2 cellular contexts compared by ENCODE assay signal in genomic region chr1:95094923-95095322, GRCh38.
TF ChIP-seq lines count a peak whose summit lies in the region.

No MANE protein-coding gene starts in this region.

TF ChIP-seq in HepG2, 621 proteins besides CTCF, POLR2A, EP300 and RAD21:
- TF ChIP-seq HNRNPUL1 (IDR thresholded peaks at IDR 0.05; ENCODE audit: low read depth, low read length) = no peak
- TF ChIP-seq CC2D1A (CRISPR knock-in tag; IDR thresholded peaks at IDR 0.05) = no peak
- TF ChIP-seq FOXP1 (IDR thresholded peaks at IDR 0.05) = no peak
- TF ChIP-seq FOXP1 (CRISPR knock-in tag; IDR thresholded peaks at IDR 0.05) = no peak
- TF ChIP-seq, protein P1, sequence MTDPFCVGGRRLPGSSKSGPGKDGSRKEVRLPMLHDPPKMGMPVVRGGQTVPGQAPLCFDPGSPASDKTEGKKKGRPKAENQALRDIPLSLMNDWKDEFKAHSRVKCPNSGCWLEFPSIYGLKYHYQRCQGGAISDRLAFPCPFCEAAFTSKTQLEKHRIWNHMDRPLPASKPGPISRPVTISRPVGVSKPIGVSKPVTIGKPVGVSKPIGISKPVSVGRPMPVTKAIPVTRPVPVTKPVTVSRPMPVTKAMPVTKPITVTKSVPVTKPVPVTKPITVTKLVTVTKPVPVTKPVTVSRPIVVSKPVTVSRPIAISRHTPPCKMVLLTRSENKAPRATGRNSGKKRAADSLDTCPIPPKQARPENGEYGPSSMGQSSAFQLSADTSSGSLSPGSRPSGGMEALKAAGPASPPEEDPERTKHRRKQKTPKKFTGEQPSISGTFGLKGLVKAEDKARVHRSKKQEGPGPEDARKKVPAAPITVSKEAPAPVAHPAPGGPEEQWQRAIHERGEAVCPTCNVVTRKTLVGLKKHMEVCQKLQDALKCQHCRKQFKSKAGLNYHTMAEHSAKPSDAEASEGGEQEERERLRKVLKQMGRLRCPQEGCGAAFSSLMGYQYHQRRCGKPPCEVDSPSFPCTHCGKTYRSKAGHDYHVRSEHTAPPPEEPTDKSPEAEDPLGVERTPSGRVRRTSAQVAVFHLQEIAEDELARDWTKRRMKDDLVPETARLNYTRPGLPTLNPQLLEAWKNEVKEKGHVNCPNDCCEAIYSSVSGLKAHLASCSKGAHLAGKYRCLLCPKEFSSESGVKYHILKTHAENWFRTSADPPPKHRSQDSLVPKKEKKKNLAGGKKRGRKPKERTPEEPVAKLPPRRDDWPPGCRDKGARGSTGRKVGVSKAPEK (CRISPR knock-in tag; IDR thresholded peaks at IDR 0.05; ENCODE audit: borderline replicate concordance) = no peak
- TF ChIP-seq, protein P2, sequence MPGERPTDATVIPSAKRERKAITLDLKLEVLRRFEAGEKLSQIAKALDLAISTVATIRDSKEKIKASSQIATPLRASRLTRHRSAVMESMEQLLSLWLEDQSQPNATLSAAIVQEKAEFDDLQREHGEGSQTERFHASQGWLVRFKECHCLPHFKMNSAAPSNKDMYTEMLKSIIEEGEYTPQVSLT (CRISPR knock-in tag; IDR thresholded peaks at IDR 0.05; ENCODE audit: borderline replicate concordance, low read depth) = no peak

TF ChIP-seq in K562, 482 proteins besides CTCF, POLR2A, EP300 and RAD21 (continues in another document):
- TF ChIP-seq CBFA2T3 (IDR thresholded peaks at IDR 0.05) (peak; percentile 65), HNRNPH1 (optimal IDR thresholded peaks at IDR 0.05; ENCODE audit: low read depth, low read length) (no peak), PML (IDR thresholded peaks at IDR 0.05; ENCODE audit: low read length) (no peak), CHD2 (IDR thresholded peaks at IDR 0.05; ENCODE audit: low read depth, low read length) (no peak), PHF21A (IDR thresholded peaks at IDR 0.05; ENCODE audit: borderline replicate concordance, low read depth) (no peak), ZNF766 (CRISPR knock-in tag; conservative IDR thresholded peaks at IDR 0.05) (no peak), ZBTB5 (IDR thresholded peaks at IDR 0.05) (no peak), ZNF436 (CRISPR knock-in tag; IDR thresholded peaks at IDR 0.05) (no peak), NFIC (IDR thresholded peaks at IDR 0.05) (no peak), MTF1 (CRISPR knock-in tag; IDR thresholded peaks at IDR 0.05; ENCODE audit: borderline replicate concordance) (no peak), SUPT5H (IDR thresholded peaks at IDR 0.05) (no peak), ELF2 (CRISPR knock-in tag; IDR thresholded peaks at IDR 0.05) (no peak), SIRT6 (IDR thresholded peaks at IDR 0.05; ENCODE audit: low read depth, low read length) (no peak), STAT5A (IDR thresholded peaks at IDR 0.05; ENCODE audit: borderline replicate concordance, low read length) (no peak), U2AF1 (optimal IDR thresholded peaks at IDR 0.05; ENCODE audit: low read depth, low read length) (no peak), SMAD3 (CRISPR knock-in tag; conservative IDR thresholded peaks at IDR 0.05) (no peak), ELF4 (CRISPR knock-in tag; IDR thresholded peaks at IDR 0.05) (no peak), ZBED1 (IDR thresholded peaks at IDR 0.05) (no peak), GATA2 (CRISPR knock-in tag; IDR thresholded peaks at IDR 0.05) (no peak), FOXK1 (CRISPR knock-in tag; IDR thresholded peaks at IDR 0.05; ENCODE audit: borderline replicate concordance) (no peak), ZBTB1 (CRISPR knock-in tag; IDR thresholded peaks at IDR 0.05; ENCODE audit: borderline replicate concordance, low read depth) (no peak), SMARCA4 (IDR thresholded peaks at IDR 0.05) (peak; percentile 59; the same call in 1 of the 2 replicates), ZNF140 (CRISPR knock-in tag; IDR thresholded peaks at IDR 0.05) (no peak), ZNF445 (CRISPR knock-in tag; IDR thresholded peaks at IDR 0.05; ENCODE audit: low read depth) (no peak), GTF2B (IDR thresholded peaks at IDR 0.05; ENCODE audit: extremely low read depth, insufficient read length) (no peak), GTF2A2 (tag; IDR thresholded peaks at IDR 0.05) (no peak), CTBP1 (IDR thresholded peaks at IDR 0.05; ENCODE audit: borderline replicate concordance) (peak; percentile 30; the same call in 1 of the 2 replicates), NR3C1 (CRISPR knock-in tag; IDR thresholded peaks at IDR 0.05) (no peak), UBTF (IDR thresholded peaks at IDR 0.05; ENCODE audit: borderline replicate concordance in 1 of 2, low read depth in 2 of 2, low read length in 2 of 2) (no peak), MCM5 (IDR thresholded peaks at IDR 0.05; ENCODE audit: low read depth) (no peak), CCAR2 (IDR thresholded peaks at IDR 0.05; ENCODE audit: low read depth, low read length) (no peak), CREB1 (IDR thresholded peaks at IDR 0.05) (no peak), CREB1 (CRISPR knock-in tag; IDR thresholded peaks at IDR 0.05) (no peak), NCOR1 (IDR thresholded peaks at IDR 0.05) (peak; percentile 37), IFI16 (CRISPR knock-in tag; IDR thresholded peaks at IDR 0.05) (no peak), FOXM1 (IDR thresholded peaks at IDR 0.05; ENCODE audit: low read depth) (no peak), FOXM1 (CRISPR knock-in tag; IDR thresholded peaks at IDR 0.05; ENCODE audit: low read depth) (no peak), TBL1XR1 (IDR thresholded peaks at IDR 0.05; ENCODE audit: low read length in 2 of 2) (peak in 1 of 2 experiments; percentile 37; a peak in 1 of 4 replicates), NCOA6 (IDR thresholded peaks at IDR 0.05) (no peak), TEAD4 (IDR thresholded peaks at IDR 0.05; ENCODE audit: low read length) (peak; percentile 57; the same call in 1 of the 2 replicates), TEAD4 (CRISPR knock-in tag; IDR thresholded peaks at IDR 0.05; ENCODE audit: borderline replicate concordance) (no peak), TARDBP (IDR thresholded peaks at IDR 0.05) (no peak), ZNF224 (CRISPR knock-in tag; IDR thresholded peaks at IDR 0.05) (no peak), TFAM (CRISPR knock-in tag; conservative IDR thresholded peaks at IDR 0.05) (no peak)
- TF ChIP-seq, protein P3, sequence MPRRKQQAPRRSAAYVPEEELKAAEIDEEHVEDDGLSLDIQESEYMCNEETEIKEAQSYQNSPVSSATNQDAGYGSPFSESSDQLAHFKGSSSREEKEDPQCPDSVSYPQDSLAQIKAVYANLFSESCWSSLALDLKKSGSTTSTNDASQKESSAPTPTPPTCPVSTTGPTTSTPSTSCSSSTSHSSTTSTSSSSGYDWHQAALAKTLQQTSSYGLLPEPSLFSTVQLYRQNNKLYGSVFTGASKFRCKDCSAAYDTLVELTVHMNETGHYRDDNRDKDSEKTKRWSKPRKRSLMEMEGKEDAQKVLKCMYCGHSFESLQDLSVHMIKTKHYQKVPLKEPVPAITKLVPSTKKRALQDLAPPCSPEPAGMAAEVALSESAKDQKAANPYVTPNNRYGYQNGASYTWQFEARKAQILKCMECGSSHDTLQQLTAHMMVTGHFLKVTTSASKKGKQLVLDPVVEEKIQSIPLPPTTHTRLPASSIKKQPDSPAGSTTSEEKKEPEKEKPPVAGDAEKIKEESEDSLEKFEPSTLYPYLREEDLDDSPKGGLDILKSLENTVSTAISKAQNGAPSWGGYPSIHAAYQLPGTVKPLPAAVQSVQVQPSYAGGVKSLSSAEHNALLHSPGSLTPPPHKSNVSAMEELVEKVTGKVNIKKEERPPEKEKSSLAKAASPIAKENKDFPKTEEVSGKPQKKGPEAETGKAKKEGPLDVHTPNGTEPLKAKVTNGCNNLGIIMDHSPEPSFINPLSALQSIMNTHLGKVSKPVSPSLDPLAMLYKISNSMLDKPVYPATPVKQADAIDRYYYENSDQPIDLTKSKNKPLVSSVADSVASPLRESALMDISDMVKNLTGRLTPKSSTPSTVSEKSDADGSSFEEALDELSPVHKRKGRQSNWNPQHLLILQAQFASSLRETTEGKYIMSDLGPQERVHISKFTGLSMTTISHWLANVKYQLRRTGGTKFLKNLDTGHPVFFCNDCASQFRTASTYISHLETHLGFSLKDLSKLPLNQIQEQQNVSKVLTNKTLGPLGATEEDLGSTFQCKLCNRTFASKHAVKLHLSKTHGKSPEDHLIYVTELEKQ (CRISPR knock-in tag; IDR thresholded peaks at IDR 0.05) = no peak
- TF ChIP-seq, protein P4, sequence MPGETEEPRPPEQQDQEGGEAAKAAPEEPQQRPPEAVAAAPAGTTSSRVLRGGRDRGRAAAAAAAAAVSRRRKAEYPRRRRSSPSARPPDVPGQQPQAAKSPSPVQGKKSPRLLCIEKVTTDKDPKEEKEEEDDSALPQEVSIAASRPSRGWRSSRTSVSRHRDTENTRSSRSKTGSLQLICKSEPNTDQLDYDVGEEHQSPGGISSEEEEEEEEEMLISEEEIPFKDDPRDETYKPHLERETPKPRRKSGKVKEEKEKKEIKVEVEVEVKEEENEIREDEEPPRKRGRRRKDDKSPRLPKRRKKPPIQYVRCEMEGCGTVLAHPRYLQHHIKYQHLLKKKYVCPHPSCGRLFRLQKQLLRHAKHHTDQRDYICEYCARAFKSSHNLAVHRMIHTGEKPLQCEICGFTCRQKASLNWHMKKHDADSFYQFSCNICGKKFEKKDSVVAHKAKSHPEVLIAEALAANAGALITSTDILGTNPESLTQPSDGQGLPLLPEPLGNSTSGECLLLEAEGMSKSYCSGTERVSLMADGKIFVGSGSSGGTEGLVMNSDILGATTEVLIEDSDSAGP (CRISPR knock-in tag; IDR thresholded peaks at IDR 0.05) = no peak
- TF ChIP-seq, protein P5, sequence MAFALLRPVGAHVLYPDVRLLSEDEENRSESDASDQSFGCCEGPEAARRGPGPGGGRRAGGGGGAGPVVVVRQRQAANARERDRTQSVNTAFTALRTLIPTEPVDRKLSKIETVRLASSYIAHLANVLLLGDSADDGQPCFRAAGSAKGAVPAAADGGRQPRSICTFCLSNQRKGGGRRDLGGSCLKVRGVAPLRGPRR (CRISPR knock-in tag; IDR thresholded peaks at IDR 0.05) = no peak
